ENCODE assay signal across 23 cellular contexts in genomic region chr12:105861232-105861631, GRCh38.
A peak's percentile ranks its signal among the peaks of the same experiment; 100 is the strongest.
DNase-seq lines count a peak whose midpoint lies in the region; ATAC-seq, FAIRE-seq and TF ChIP-seq lines count a peak whose summit lies in the region.
"Had no signal": no experiment of that assay in that cellular context is flagged by ENCODE, and none has a peak within 500 bp of the region (broad histone marks: within the 10 kb centered on the region; RNA-seq: fewer than 3 reads in every experiment).

No MANE protein-coding gene starts in this region.

- H3K9me3 Mint-ChIP-seq in WTC11 = peaks cover 23% of the 10 kb centered on the region
- H3K9me3 Mint-ChIP-seq: activated T-helper 2 cell treated with anti-CD3 and anti-CD28 coated beads, Interferon-gamma antibody, Interleukin-2, Interleukin-4, amounts not matched to agents 10 μg/mL and 5 μg/mL and 100 μg/mL, durations not matched to agents 14 hours and 24 hours and 36 hours had no signal

- intact Hi-C loops in pancreas (cut with DNase I) = no loop called here

- no peak overlapping the region for H3K27ac ChIP-seq in tibial nerve
- H3K27ac ChIP-seq in pancreas = no peak overlapping the region
- H3K27ac ChIP-seq: A549, BLaER1, parathyroid adenoma, SJCRH30, uterus had no signal

- H3K36me3 ChIP-seq in tibial nerve (no peaks in the 10 kb centered on the region), pancreas (no peaks in the 10 kb centered on the region)
- H3K36me3 ChIP-seq: BLaER1, SJCRH30, uterus had no signal

- H3K4me1 ChIP-seq in tibial nerve (no peaks in the 10 kb centered on the region), pancreas (no peaks in the 10 kb centered on the region)
- H3K4me1 ChIP-seq: A549, parathyroid adenoma, SJCRH30, uterus had no signal

- TF ChIP-seq EP300 in tibial nerve (IDR thresholded peaks at IDR 0.05) = no peak

- peaks cover 5% of the 10 kb centered on the region; the same call in 1 of the 2 replicates for H3K27me3 Mint-ChIP-seq in WTC11 (ENCODE audit: low read depth)

- TF ChIP-seq CTCF in WTC11 (IDR thresholded peaks at IDR 0.05) (no peak), tibial nerve (IDR thresholded peaks at IDR 0.05) (no peak), pancreas (IDR thresholded peaks at IDR 0.05) (no peak)

- no peak overlapping the region for H3K4me3 Mint-ChIP-seq in WTC11
- H3K4me3 Mint-ChIP-seq: activated naive CD8-positive, alpha-beta T cell treated with anti-CD3 and anti-CD28 coated beads for 36 hours; naive B cell had no signal

- peak; percentile 95 for DNase-seq in DMS53 (lab: John Stamatoyannopoulos, UW)
- DNase-seq in NCI-H187 treated with DMSO at 0.1 percent for 48 hours (lab: John Stamatoyannopoulos, UW) = peak; percentile 94
- DNase-seq in NCI-H345 (lab: John Stamatoyannopoulos, UW) = peak; percentile 91
- DNase-seq in WTC11 (ENCODE audit: low spot score) = no peak
- DNase-seq in tibial nerve (ENCODE audit: low spot score in 2 of 2) = no peak
- DNase-seq in pancreas = no peak
- DNase-seq in NCI-H1694 (lab: John Stamatoyannopoulos, UW) = no peak
- DNase-seq: activated CD8-positive, alpha-beta memory T cell treated with anti-CD3 and anti-CD28 coated beads, Interleukin-2, amount 50 U/mL, for 4 hours; activated naive CD8-positive, alpha-beta T cell treated with anti-CD3 and anti-CD28 coated beads for 36 hours; erythroblast; GOT3; KG1; naive B cell; SJCRH30; T-helper 1 cell; uterus had no signal

- no peak for TF ChIP-seq POLR2A in tibial nerve (IDR thresholded peaks at IDR 0.05)

- FAIRE-seq in pancreas (lab: Jason Lieb, UNC) = no peak
- FAIRE-seq: A549, frontal cortex, GM12892 had no signal

- H3K36me3 Mint-ChIP-seq in WTC11 = no peaks in the 10 kb centered on the region; the same call in 1 of the 2 replicates
- H3K36me3 Mint-ChIP-seq: activated naive CD8-positive, alpha-beta T cell treated with anti-CD3 and anti-CD28 coated beads for 36 hours; naive B cell had no signal

- no peaks in the 10 kb centered on the region for H3K27me3 ChIP-seq in tibial nerve
- H3K27me3 ChIP-seq in pancreas = no peaks in the 10 kb centered on the region
- H3K27me3 ChIP-seq: BLaER1, SJCRH30, uterus had no signal

- H3K27ac Mint-ChIP-seq in WTC11 = no peak overlapping the region
- H3K27ac Mint-ChIP-seq: activated naive CD8-positive, alpha-beta T cell treated with anti-CD3 and anti-CD28 coated beads for 36 hours; activated T-helper 2 cell treated with anti-CD3 and anti-CD28 coated beads, Interferon-gamma antibody, Interleukin-2, Interleukin-4, amounts not matched to agents 10 μg/mL and 5 μg/mL and 100 μg/mL, durations not matched to agents 14 hours and 24 hours and 36 hours; naive B cell had no signal

- no peak overlapping the region for H3K4me3 ChIP-seq in tibial nerve
- H3K4me3 ChIP-seq in pancreas = no peak overlapping the region
- H3K4me3 ChIP-seq: A549, BLaER1, SJCRH30, uterus had no signal

- CTCF ChIA-PET in WTC11 (lab: Charles Lee) = no interaction called here

- POLR2A ChIA-PET in WTC11 (lab: Charles Lee) = no interaction called here

- peaks cover 11% of the 10 kb centered on the region for H3K4me1 Mint-ChIP-seq in WTC11
- H3K4me1 Mint-ChIP-seq: activated naive CD8-positive, alpha-beta T cell treated with anti-CD3 and anti-CD28 coated beads for 36 hours; naive B cell had no signal

- H3K9me3 ChIP-seq in tibial nerve = peaks cover 0 to 5% (median 0%) of the 10 kb centered on the region in 4 donors
- H3K9me3 ChIP-seq in pancreas = no peaks in the 10 kb centered on the region
- H3K9me3 ChIP-seq: SJCRH30, uterus had no signal

- 67 to 74% methylated on average over 2 of the region's 2 CpGs for WGBS in tibial nerve, 2 donors
- 42 to 48% methylated on average over 2 of the region's 2 CpGs for WGBS in pancreas, 2 donors

- ATAC-seq in WTC11 (peak; percentile 71), pancreas (no peak), HG03469 (IDR thresholded peaks at IDR 0.05; ENCODE audit: unreplicated experiment) (no peak)
- ATAC-seq: A549 had no signal

TF ChIP-seq in WTC11, 78 proteins besides CTCF, POLR2A, EP300 and RAD21 (continues in another document):
- TF ChIP-seq PREB (CRISPR knock-in tag; IDR thresholded peaks at IDR 0.05; ENCODE audit: borderline replicate concordance) (no peak), TEAD4 (CRISPR knock-in tag; IDR thresholded peaks at IDR 0.05) (no peak), E2F5 (CRISPR knock-in tag; IDR thresholded peaks at IDR 0.05) (no peak), SMAD4 (CRISPR knock-in tag; IDR thresholded peaks at IDR 0.05) (no peak), PRRX2 (CRISPR knock-in tag; IDR thresholded peaks at IDR 0.05) (no peak), AFF4 (CRISPR knock-in tag; IDR thresholded peaks at IDR 0.05; ENCODE audit: borderline replicate concordance) (no peak), NFE2L1 (CRISPR knock-in tag; IDR thresholded peaks at IDR 0.05) (no peak), EMX1 (CRISPR knock-in tag; IDR thresholded peaks at IDR 0.05) (no peak), ZBTB43 (CRISPR knock-in tag; IDR thresholded peaks at IDR 0.05) (no peak), ZNF396 (CRISPR knock-in tag; IDR thresholded peaks at IDR 0.05; ENCODE audit: borderline replicate concordance) (no peak)
- TF ChIP-seq, protein P1, sequence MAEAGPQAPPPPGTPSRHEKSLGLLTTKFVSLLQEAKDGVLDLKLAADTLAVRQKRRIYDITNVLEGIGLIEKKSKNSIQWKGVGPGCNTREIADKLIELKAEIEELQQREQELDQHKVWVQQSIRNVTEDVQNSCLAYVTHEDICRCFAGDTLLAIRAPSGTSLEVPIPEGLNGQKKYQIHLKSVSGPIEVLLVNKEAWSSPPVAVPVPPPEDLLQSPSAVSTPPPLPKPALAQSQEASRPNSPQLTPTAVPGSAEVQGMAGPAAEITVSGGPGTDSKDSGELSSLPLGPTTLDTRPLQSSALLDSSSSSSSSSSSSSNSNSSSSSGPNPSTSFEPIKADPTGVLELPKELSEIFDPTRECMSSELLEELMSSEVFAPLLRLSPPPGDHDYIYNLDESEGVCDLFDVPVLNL (CRISPR knock-in tag; IDR thresholded peaks at IDR 0.05; ENCODE audit: borderline replicate concordance, low read depth) = no peak

Comparison
In these comparisons a context has a peak if more than half of its experiments do, and no peak if none do; other contexts are left out.
1. DNase-seq: peak in DMS53 (single experiment), NCI-H187 treated with DMSO at 0.1 percent for 48 hours (single experiment) and NCI-H345 (single experiment); none in WTC11 (single experiment), tibial nerve (0 of 2), pancreas (0 of 6) and NCI-H1694 (single experiment).